In the genomic region with DNA sequence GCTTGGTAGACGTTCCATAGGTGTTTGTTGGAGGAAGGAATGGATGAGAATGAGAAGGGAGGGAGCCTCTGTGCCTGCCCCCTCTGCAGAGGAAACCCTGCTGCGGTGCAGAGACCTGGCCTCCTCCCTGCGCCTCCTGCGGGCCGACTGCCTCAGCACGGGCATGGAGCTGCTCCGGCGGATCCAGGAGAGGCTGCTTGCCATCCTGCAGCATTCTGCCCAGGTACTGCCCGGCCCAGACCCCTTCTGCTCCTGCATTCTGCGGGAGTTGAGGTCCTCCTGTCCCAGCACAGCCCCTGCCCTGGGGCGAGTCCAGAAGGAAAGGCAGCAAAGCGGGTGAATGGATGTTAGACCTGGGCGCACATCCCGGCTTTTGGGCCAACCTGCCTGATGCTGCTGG, we compare ENCODE assay signal across 15 cellular contexts. TPM values are rescaled to one million over a fixed set of nuclear protein-coding genes. Genes with fewer than 3 reads are reported as not detected.
DNase-seq lines count a peak whose midpoint lies in the region; ATAC-seq and TF ChIP-seq lines count a peak whose summit lies in the region.
"Had no signal": no experiment of that assay in that cellular context is flagged by ENCODE, and none has a peak within 500 bp of the region (broad histone marks: within the 10 kb centered on the region; RNA-seq: fewer than 3 reads in every experiment).

No MANE protein-coding gene starts in this region.

- no peak overlapping the region for H3K4me3 ChIP-seq in RWPE2 (ENCODE audit: severe bottlenecking)
- H3K4me3 ChIP-seq: breast epithelium, vagina had no signal

- no peak overlapping the region for H3K27ac ChIP-seq in RWPE2 (ENCODE audit: poor library complexity, severe bottlenecking)
- H3K27ac ChIP-seq: breast epithelium, vagina had no signal

- H3K4me1 Mint-ChIP-seq in activated naive CD4-positive, alpha-beta T cell treated with anti-CD3 and anti-CD28 coated beads for 36 hours (ENCODE audit: low read depth), result peaks cover 58% of the 10 kb centered on the region
- peaks cover 9% of the 10 kb centered on the region for H3K4me1 Mint-ChIP-seq in chondrocyte (ENCODE audit: low read depth)
- H3K4me1 Mint-ChIP-seq in stimulated activated memory B cell treated with anti-CD40 and anti-IgM and Interleukin-4, amounts not matched to agents 10 μg/mL and 1 μg/mL and 100 μg/mL, for 72 hours, result peaks cover 72% of the 10 kb centered on the region

- peaks cover 37% of the 10 kb centered on the region for H3K36me3 Mint-ChIP-seq in activated naive CD4-positive, alpha-beta T cell treated with anti-CD3 and anti-CD28 coated beads for 36 hours (ENCODE audit: low read depth)
- H3K36me3 Mint-ChIP-seq in chondrocyte (ENCODE audit: low read depth), result peaks cover 10% of the 10 kb centered on the region
- peaks cover 47% of the 10 kb centered on the region for H3K36me3 Mint-ChIP-seq in stimulated activated memory B cell treated with anti-CD40 and anti-IgM and Interleukin-4, amounts not matched to agents 10 μg/mL and 1 μg/mL and 100 μg/mL, for 72 hours

- no peaks in the 10 kb centered on the region for H3K9me3 ChIP-seq in RWPE2 (ENCODE audit: severe bottlenecking)
- H3K9me3 ChIP-seq: breast epithelium, vagina had no signal

- DNase-seq in activated naive CD4-positive, alpha-beta T cell treated with anti-CD3 and anti-CD28 coated beads for 36 hours, result no peak
- DNase-seq in activated naive CD4-positive, alpha-beta T cell (lab: John Stamatoyannopoulos, UW), result no peak
- DNase-seq in RWPE2 (ENCODE audit: low spot score), result peak; percentile 59
- DNase-seq in chondrocyte (ENCODE audit: low spot score), result peak; percentile 91
- DNase-seq in stimulated activated CD4-positive, alpha-beta T cell treated with anti-CD3 and anti-CD28 coated beads, Interleukin-4, amount 100 ng/mL, for 4 hours, result no peak
- DNase-seq in midbrain (lab: John Stamatoyannopoulos, UW), result no peak
- no peak for DNase-seq in omental fat pad (ENCODE audit: low spot score)
- DNase-seq: activated CD4-positive, alpha-beta T cell treated with anti-CD3 and anti-CD28 coated beads for 48 hours; activated gamma-delta T cell treated with Interleukin-2 at 50 U/mL for 16 hours; KG1; kidney glomerular epithelial cell; NCI-H2171 had no signal

- TF ChIP-seq CTCF in RWPE2 (IDR thresholded peaks at IDR 0.05; ENCODE audit: poor library complexity, severe bottlenecking), result no peak
- no peak for TF ChIP-seq CTCF in chondrocyte (IDR thresholded peaks at IDR 0.05)
- TF ChIP-seq CTCF in omental fat pad (IDR thresholded peaks at IDR 0.05), result no peak

- intact Hi-C loops in activated naive CD4-positive, alpha-beta T cell treated with anti-CD3 and anti-CD28 coated beads for 36 hours (cut with micrococcal nuclease), result no loop called here

- CTCF ChIA-PET in activated naive CD4-positive, alpha-beta T cell treated with anti-CD3 and anti-CD28 coated beads for 36 hours (lab: Charles Lee), result interaction anchor here (0.6 kb wide), 1 partner anchor 14 kb away, joined by 3 read pairs; no protein-coding TSS in a partner anchor

- H3K36me3 ChIP-seq in RWPE2 (ENCODE audit: low read depth), result peaks cover 10% of the 10 kb centered on the region; the same call in 1 of the 2 replicates
- H3K36me3 ChIP-seq: breast epithelium had no signal

- ATAC-seq in RWPE2 (ENCODE audit: low read depth) (no peak), omental fat pad (ENCODE audit: low FRiP score) (no peak)
- no peak for ATAC-seq in stimulated activated memory B cell treated with anti-CD40 and anti-IgM and Interleukin-4, amounts not matched to agents 10 μg/mL and 1 μg/mL and 100 μg/mL, for 72 hours

- H3K27me3 Mint-ChIP-seq in activated naive CD4-positive, alpha-beta T cell treated with anti-CD3 and anti-CD28 coated beads for 36 hours (ENCODE audit: low read depth), result no peaks in the 10 kb centered on the region
- no peaks in the 10 kb centered on the region for H3K27me3 Mint-ChIP-seq in chondrocyte (ENCODE audit: low read depth)
- H3K27me3 Mint-ChIP-seq in stimulated activated memory B cell treated with anti-CD40 and anti-IgM and Interleukin-4, amounts not matched to agents 10 μg/mL and 1 μg/mL and 100 μg/mL, for 72 hours, result no peaks in the 10 kb centered on the region

- H3K27ac Mint-ChIP-seq in activated naive CD4-positive, alpha-beta T cell treated with anti-CD3 and anti-CD28 coated beads for 36 hours, result peak overlapping the region; percentile 98
- H3K27ac Mint-ChIP-seq in chondrocyte (ENCODE audit: unreplicated experiment), result no peak overlapping the region
- H3K27ac Mint-ChIP-seq in stimulated activated memory B cell treated with anti-CD40 and anti-IgM and Interleukin-4, amounts not matched to agents 10 μg/mL and 1 μg/mL and 100 μg/mL, for 72 hours, result peak overlapping the region; percentile 95

- no peaks in the 10 kb centered on the region for H3K9me3 Mint-ChIP-seq in activated naive CD4-positive, alpha-beta T cell treated with anti-CD3 and anti-CD28 coated beads for 36 hours
- no peaks in the 10 kb centered on the region for H3K9me3 Mint-ChIP-seq in chondrocyte (ENCODE audit: low read depth)
- H3K9me3 Mint-ChIP-seq in stimulated activated memory B cell treated with anti-CD40 and anti-IgM and Interleukin-4, amounts not matched to agents 10 μg/mL and 1 μg/mL and 100 μg/mL, for 72 hours, result no peaks in the 10 kb centered on the region

- H3K4me3 Mint-ChIP-seq in activated naive CD4-positive, alpha-beta T cell treated with anti-CD3 and anti-CD28 coated beads for 36 hours, result no peak overlapping the region
- no peak overlapping the region for H3K4me3 Mint-ChIP-seq in chondrocyte (ENCODE audit: unreplicated experiment)
- H3K4me3 Mint-ChIP-seq in stimulated activated memory B cell treated with anti-CD40 and anti-IgM and Interleukin-4, amounts not matched to agents 10 μg/mL and 1 μg/mL and 100 μg/mL, for 72 hours, result peak overlapping the region; percentile 13

- H3K27me3 ChIP-seq in RWPE2 (ENCODE audit: insufficient read depth, poor library complexity, severe bottlenecking), result no peaks in the 10 kb centered on the region
- H3K27me3 ChIP-seq: breast epithelium, vagina had no signal

- no peaks in the 10 kb centered on the region for H3K4me1 ChIP-seq in RWPE2 (ENCODE audit: insufficient read depth, poor library complexity, severe bottlenecking)

RNA-seq across cellular contexts. Expression of gene DNPH1, which starts 6.1 kb away (rescaled TPM):
- total RNA-seq in activated naive CD4-positive, alpha-beta T cell treated with anti-CD3 and anti-CD28 coated beads for 36 hours, result 10 to 100 TPM; 59.7 to 59.8 TPM
- total RNA-seq in chondrocyte, result 22.8 to 34.1 TPM (median 24.5 TPM) in 3 replicates
- 10 to 100 TPM; 57.0 to 88.1 (median 74.7) TPM for total RNA-seq in omental fat pad

RNA-seq across cellular contexts. Expression of gene TTBK1, which starts 20.1 kb away (rescaled TPM):
- under 1 TPM in 1 of 2 experiments, not detected in 1; 0.02 TPM for total RNA-seq in activated naive CD4-positive, alpha-beta T cell treated with anti-CD3 and anti-CD28 coated beads for 36 hours
- total RNA-seq in chondrocyte (0.07 TPM in 1 of 3 replicates, not detected in the others), omental fat pad (not detected)
- total RNA-seq: vagina had no signal

RNA-seq across cellular contexts. Expression of gene CUL9, which starts 41.2 kb away (rescaled TPM):
- total RNA-seq in activated naive CD4-positive, alpha-beta T cell treated with anti-CD3 and anti-CD28 coated beads for 36 hours, result 10 to 100 TPM; 43.1 to 49.3 TPM
- 17.5 to 36.6 TPM (median 19.8 TPM) in 3 replicates for total RNA-seq in chondrocyte
- total RNA-seq in omental fat pad, result 10 to 100 TPM; 24.6 to 41.6 (median 28.7) TPM

RNA-seq across cellular contexts. Expression of gene SRF, which starts 52.1 kb away (rescaled TPM):
- 10 to 100 TPM; 27.8 to 28.2 TPM for total RNA-seq in activated naive CD4-positive, alpha-beta T cell treated with anti-CD3 and anti-CD28 coated beads for 36 hours
- total RNA-seq in chondrocyte, result 42.2 to 43.9 TPM (median 42.7 TPM) in 3 replicates
- total RNA-seq in omental fat pad, result 10 to 100 TPM; 21.5 to 37.8 (median 24.4) TPM

Comparison
In these comparisons a context has a peak if more than half of its experiments do, and no peak if none do; other contexts are left out.
1. DNase-seq: peak in RWPE2 (single experiment) and chondrocyte (single experiment); none in activated naive CD4-positive, alpha-beta T cell treated with anti-CD3 and anti-CD28 coated beads for 36 hours (single experiment), activated naive CD4-positive, alpha-beta T cell (0 of 4), stimulated activated CD4-positive, alpha-beta T cell treated with anti-CD3 and anti-CD28 coated beads, Interleukin-4, amount 100 ng/mL, for 4 hours (0 of 2), midbrain (single experiment) and omental fat pad (single experiment).